ENCODE assay signal across 34 cellular contexts in the genomic region with DNA sequence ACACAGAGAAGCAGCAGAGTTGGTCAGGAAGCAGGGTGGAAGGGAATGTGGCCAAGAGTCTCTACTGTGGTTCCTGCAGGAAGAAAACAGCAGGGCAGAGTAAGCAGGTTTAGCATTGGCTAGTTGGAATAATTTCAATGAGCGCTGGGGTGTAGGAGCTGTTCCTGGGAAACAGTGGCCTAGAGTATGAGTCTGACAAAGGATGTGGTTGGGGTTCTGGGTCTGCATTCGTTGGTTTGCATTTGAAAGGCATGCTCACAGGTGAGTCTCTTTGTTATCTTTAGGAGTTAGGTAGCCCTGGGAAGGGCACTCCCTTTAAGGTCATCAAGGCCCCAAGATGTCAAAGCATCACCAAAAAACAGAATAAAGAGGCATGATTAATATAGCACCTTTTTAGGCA.
"Had no signal": no experiment of that assay in that cellular context is flagged by ENCODE, and none has a peak within 500 bp of the region (broad histone marks: within the 10 kb centered on the region; RNA-seq: fewer than 3 reads in every experiment).

No MANE protein-coding gene starts in this region.

- H3K27me3 Mint-ChIP-seq: activated CD4-positive, alpha-beta memory T cell treated with anti-CD3 and anti-CD28 coated beads, Interleukin-2, amount 10 ng/mL, durations not matched to agents 7 days and 5 days; activated CD4-positive, alpha-beta T cell treated with anti-CD3 and anti-CD28 coated beads for 36 hours; activated CD4-positive, alpha-beta T cell treated with anti-CD3 and anti-CD28 coated beads, Interleukin-2, amount 10 ng/mL, durations not matched to agents 24 days and 14 days; activated naive CD4-positive, alpha-beta T cell treated with anti-CD3 and anti-CD28 coated beads, Interleukin-2, amount 50 U/mL, for 24 hours; activated naive CD8-positive, alpha-beta T cell treated with anti-CD3 and anti-CD28 coated beads for 36 hours; activated naive CD8-positive, alpha-beta T cell treated with anti-CD3 and anti-CD28 coated beads, Interleukin-2, amount 50 U/mL, for 24 hours; activated T-cell treated with anti-CD3 and anti-CD28 coated beads, Interleukin-2, amount 50 U/mL, for 24 hours; effector memory CD8-positive, alpha-beta T cell; T-helper 17 cell had no signal

- H3K27ac ChIP-seq: adrenal gland, body of pancreas, esophagus muscularis mucosa, foreskin keratinocyte, gastrocnemius medialis, heart left ventricle, WERI-Rb-1 had no signal

- H3K4me3 Mint-ChIP-seq: activated CD4-positive, alpha-beta memory T cell treated with anti-CD3 and anti-CD28 coated beads, Interleukin-2, amount 10 ng/mL, durations not matched to agents 7 days and 5 days; activated CD4-positive, alpha-beta T cell treated with anti-CD3 and anti-CD28 coated beads for 36 hours; activated CD4-positive, alpha-beta T cell treated with anti-CD3 and anti-CD28 coated beads, Interleukin-2, amount 10 ng/mL, durations not matched to agents 24 days and 14 days; activated naive CD4-positive, alpha-beta T cell treated with anti-CD3 and anti-CD28 coated beads, Interleukin-2, amount 50 U/mL, for 24 hours; activated naive CD8-positive, alpha-beta T cell treated with anti-CD3 and anti-CD28 coated beads for 36 hours; activated naive CD8-positive, alpha-beta T cell treated with anti-CD3 and anti-CD28 coated beads, Interleukin-2, amount 50 U/mL, for 24 hours; activated T-cell treated with anti-CD3 and anti-CD28 coated beads, Interleukin-2, amount 50 U/mL, for 24 hours; activated T-cell treated with anti-CD3 and anti-CD28 coated beads, Interleukin-2, amount 50 U/mL, for 72 hours; effector memory CD8-positive, alpha-beta T cell; T-helper 17 cell; T-helper 2 cell treated with Interferon-gamma antibody and Interleukin-4, amounts not matched to agents 5 μg/mL and 100 μg/mL, for 36 hours had no signal

- H3K4me1 ChIP-seq: adrenal gland, body of pancreas, esophagus muscularis mucosa, foreskin keratinocyte, gastrocnemius medialis, heart left ventricle had no signal

- H3K36me3 Mint-ChIP-seq: activated naive CD4-positive, alpha-beta T cell treated with anti-CD3 and anti-CD28 coated beads, Interleukin-2, amount 50 U/mL, for 24 hours; activated naive CD8-positive, alpha-beta T cell treated with anti-CD3 and anti-CD28 coated beads for 36 hours had no signal

- ATAC-seq: activated CD4-positive, alpha-beta T cell treated with anti-CD3 and anti-CD28 coated beads for 36 hours; activated naive CD8-positive, alpha-beta T cell treated with anti-CD3 and anti-CD28 coated beads, Interleukin-2, amount 50 U/mL, for 24 hours; activated T-cell treated with anti-CD3 and anti-CD28 coated beads, Interleukin-2, amount 50 U/mL, for 72 hours; body of pancreas; effector memory CD8-positive, alpha-beta T cell; foreskin keratinocyte; gastrocnemius medialis; heart left ventricle; T-helper 17 cell had no signal

- H3K27ac Mint-ChIP-seq: activated CD4-positive, alpha-beta memory T cell treated with anti-CD3 and anti-CD28 coated beads, Interleukin-2, amount 10 ng/mL, durations not matched to agents 7 days and 5 days; activated CD4-positive, alpha-beta T cell treated with anti-CD3 and anti-CD28 coated beads for 36 hours; activated CD4-positive, alpha-beta T cell treated with anti-CD3 and anti-CD28 coated beads, Interleukin-2, amount 10 ng/mL, durations not matched to agents 24 days and 14 days; activated naive CD4-positive, alpha-beta T cell treated with anti-CD3 and anti-CD28 coated beads, Interleukin-2, amount 50 U/mL, for 24 hours; activated naive CD8-positive, alpha-beta T cell treated with anti-CD3 and anti-CD28 coated beads for 36 hours; activated naive CD8-positive, alpha-beta T cell treated with anti-CD3 and anti-CD28 coated beads, Interleukin-2, amount 50 U/mL, for 24 hours; activated T-cell treated with anti-CD3 and anti-CD28 coated beads, Interleukin-2, amount 50 U/mL, for 24 hours; activated T-cell treated with anti-CD3 and anti-CD28 coated beads, Interleukin-2, amount 50 U/mL, for 72 hours; effector memory CD8-positive, alpha-beta T cell; T-helper 17 cell; T-helper 2 cell treated with Interferon-gamma antibody and Interleukin-4, amounts not matched to agents 5 μg/mL and 100 μg/mL, for 36 hours had no signal

- H3K4me1 Mint-ChIP-seq: activated CD4-positive, alpha-beta memory T cell treated with anti-CD3 and anti-CD28 coated beads, Interleukin-2, amount 10 ng/mL, durations not matched to agents 7 days and 5 days; activated CD4-positive, alpha-beta T cell treated with anti-CD3 and anti-CD28 coated beads for 36 hours; activated CD4-positive, alpha-beta T cell treated with anti-CD3 and anti-CD28 coated beads, Interleukin-2, amount 10 ng/mL, durations not matched to agents 24 days and 14 days; activated naive CD4-positive, alpha-beta T cell treated with anti-CD3 and anti-CD28 coated beads, Interleukin-2, amount 50 U/mL, for 24 hours; activated naive CD8-positive, alpha-beta T cell treated with anti-CD3 and anti-CD28 coated beads for 36 hours; activated naive CD8-positive, alpha-beta T cell treated with anti-CD3 and anti-CD28 coated beads, Interleukin-2, amount 50 U/mL, for 24 hours; T-helper 17 cell had no signal

- H3K4me3 ChIP-seq: adrenal gland, body of pancreas, esophagus muscularis mucosa, gastrocnemius medialis, heart left ventricle had no signal

- H3K9me3 Mint-ChIP-seq: activated naive CD4-positive, alpha-beta T cell treated with anti-CD3 and anti-CD28 coated beads, Interleukin-2, amount 50 U/mL, for 24 hours had no signal

- H3K27me3 ChIP-seq: adrenal gland, body of pancreas, esophagus muscularis mucosa, foreskin keratinocyte, gastrocnemius medialis, heart left ventricle had no signal

- DNase-seq: activated CD4-positive, alpha-beta memory T cell treated with anti-CD3 and anti-CD28 coated beads, Interleukin-2, amount 10 ng/mL, durations not matched to agents 7 days and 5 days; activated CD4-positive, alpha-beta T cell treated with anti-CD3 and anti-CD28 coated beads for 36 hours; activated CD4-positive, alpha-beta T cell treated with anti-CD3 and anti-CD28 coated beads, Interleukin-2, amount 10 ng/mL, durations not matched to agents 24 days and 14 days; activated CD4-positive, CD25-positive, alpha-beta regulatory T cell; activated CD4-positive, CD25-positive, alpha-beta regulatory T cell treated with anti-CD3 and anti-CD28 coated beads, Interleukin-2, amount 50 U/mL, for 72 hours; activated CD8-positive, alpha-beta memory T cell treated with anti-CD3 and anti-CD28 coated beads, Interleukin-2, amount 50 U/mL, for 48 hours; activated gamma-delta T cell; activated naive CD4-positive, alpha-beta T cell; activated naive CD8-positive, alpha-beta T cell treated with anti-CD3 and anti-CD28 coated beads for 36 hours; activated naive CD8-positive, alpha-beta T cell treated with anti-CD3 and anti-CD28 coated beads, Interleukin-2, amount 50 U/mL, for 24 hours; activated T-cell treated with anti-CD3 and anti-CD28 coated beads for 4 hours; activated T-cell treated with anti-CD3 and anti-CD28 coated beads, Interleukin-2, amount 50 U/mL, for 24 hours; activated T-cell treated with anti-CD3 and anti-CD28 coated beads, Interleukin-2, amount 50 U/mL, for 72 hours; adrenal gland; amygdala; aorta; body of pancreas; caudate nucleus; cortex of kidney; dermis blood vessel endothelial cell; effector CD4-positive, alpha-beta T cell; effector memory CD8-positive, alpha-beta T cell; erythroblast; foreskin keratinocyte; gastrocnemius medialis; glutamatergic neuron; heart left ventricle; T-helper 1 cell; T-helper 17 cell; T1000; WERI-Rb-1 had no signal

- H3K9me3 ChIP-seq: adrenal gland, body of pancreas, esophagus muscularis mucosa, gastrocnemius medialis had no signal

- H3K36me3 ChIP-seq: adrenal gland, esophagus muscularis mucosa, gastrocnemius medialis, heart left ventricle, WERI-Rb-1 had no signal
